In genomic region chr17:50380369-50381259, GRCh38 we compare ENCODE assay signal across 1 cellular context.
A peak's percentile ranks its signal among the peaks of the same experiment; 100 is the strongest.
TF ChIP-seq lines count a peak whose summit lies in the region.

No MANE protein-coding gene starts in this region.

TF ChIP-seq in SK-N-SH, 30 proteins besides CTCF, POLR2A, EP300 and RAD21:
- TF ChIP-seq POLR2AphosphoS5 (IDR thresholded peaks at IDR 0.05; ENCODE audit: low read depth, low read length), result peak; percentile 34; the same call in 1 of the 2 replicates
- TF ChIP-seq USF1 (IDR thresholded peaks at IDR 0.05; ENCODE audit: borderline replicate concordance, low read depth), result no peak
- peak; percentile 3; the same call in 1 of the 2 replicates for TF ChIP-seq PBX3 (IDR thresholded peaks at IDR 0.05)
